ENCODE assay signal across 8 cellular contexts in genomic region chr15:66702035-66702769, GRCh38. TPM values are rescaled to one million over a fixed set of nuclear protein-coding genes. Genes with fewer than 3 reads are reported as not detected.
DNase-seq lines count a peak whose midpoint lies in the region; ATAC-seq and TF ChIP-seq lines count a peak whose summit lies in the region.

Gene SMAD6, plus strand, starts transcription at chr15:66702236. Its CDS starts 1,023 bp downstream, at chr15:66703259.

- no peak within 1 kb of the TSS for H3K27ac Mint-ChIP-seq in GM23338
- peak within 1 kb of the TSS; percentile 79 for H3K27ac Mint-ChIP-seq in T-helper 2 cell treated with Interferon-gamma antibody and Interleukin-4, amounts not matched to agents 5 μg/mL and 100 μg/mL, for 36 hours
- H3K27ac Mint-ChIP-seq in type B pancreatic cell, result peak within 1 kb of the TSS; percentile 98

- peaks cover 12% of the 10 kb centered on the region for H3F3A ChIP-seq in GM23338 (replicated peaks; ENCODE audit: low read depth)

- H3K4me3 Mint-ChIP-seq in GM23338, result peak within 1 kb of the TSS; percentile 84
- H3K4me3 Mint-ChIP-seq in T-helper 2 cell treated with Interferon-gamma antibody and Interleukin-4, amounts not matched to agents 5 μg/mL and 100 μg/mL, for 36 hours, result peak within 1 kb of the TSS; percentile 88
- peak within 1 kb of the TSS; percentile 99 for H3K4me3 Mint-ChIP-seq in type B pancreatic cell

- no peaks in the 10 kb centered on the region for H3K9me3 Mint-ChIP-seq in GM23338
- no peaks in the 10 kb centered on the region for H3K9me3 Mint-ChIP-seq in T-helper 2 cell treated with Interferon-gamma antibody and Interleukin-4, amounts not matched to agents 5 μg/mL and 100 μg/mL, for 36 hours
- no peaks in the 10 kb centered on the region for H3K9me3 Mint-ChIP-seq in type B pancreatic cell

- H3K27ac ChIP-seq in GM23338 (ENCODE audit: low read depth), result peak within 1 kb of the TSS; percentile 89

- no peaks in the 10 kb centered on the region for H3K9me2 ChIP-seq in GM23338 (ENCODE audit: insufficient read depth)

- H3K36me3 ChIP-seq in BE2C (peaks cover 13% of the 10 kb centered on the region), GM23338 (ENCODE audit: insufficient read depth) (no peaks in the 10 kb centered on the region)

- TF ChIP-seq CTCF in BE2C (IDR thresholded peaks at IDR 0.05; ENCODE audit: low read depth, low read length), result no peak
- TF ChIP-seq CTCF in GM23338 (conservative IDR thresholded peaks at IDR 0.05; ENCODE audit: low read depth in 2 of 2), result no peak
- TF ChIP-seq CTCF in type B pancreatic cell (conservative IDR thresholded peaks at IDR 0.05), result no peak

- peak within 1 kb of the TSS; percentile 87 for H2AFZ ChIP-seq in GM23338

- ATAC-seq in GM23338 (peak; percentile 57), left ventricle myocardium superior (peak; percentile 71)

- H3K79me2 ChIP-seq in GM23338 (replicated peaks; ENCODE audit: insufficient read depth), result peaks cover 15% of the 10 kb centered on the region

- DNase-seq in BE2C (peak; percentile 96), GM23338 (ENCODE audit: low spot score) (peak; percentile 99), NCI-H187 (lab: John Stamatoyannopoulos, UW) (peak; percentile 65 to 81), amygdala (lab: John Stamatoyannopoulos, UW) (peak in 53 of 56 donors; percentile 9 to 87 (median 66)), left ventricle myocardium superior (peak; percentile 95), posterior vena cava (ENCODE audit: low spot score) (peak; percentile 99), type B pancreatic cell (ENCODE audit: extremely low spot score, unreplicated experiment) (peak; percentile 95)
- peak; percentile 81 for DNase-seq in T-helper 2 cell treated with Interferon-gamma antibody and Interleukin-4, amounts not matched to agents 5 μg/mL and 100 μg/mL, for 36 hours (ENCODE audit: low spot score)

- peaks cover 2% of the 10 kb centered on the region; the same call in 1 of the 3 replicates for H3K36me3 Mint-ChIP-seq in GM23338 (ENCODE audit: low read depth)
- H3K36me3 Mint-ChIP-seq in T-helper 2 cell treated with Interferon-gamma antibody and Interleukin-4, amounts not matched to agents 5 μg/mL and 100 μg/mL, for 36 hours (ENCODE audit: low read depth), result no peaks in the 10 kb centered on the region
- H3K36me3 Mint-ChIP-seq in type B pancreatic cell, result peaks cover 13% of the 10 kb centered on the region

- intact Hi-C loops in left ventricle myocardium superior (cut with micrococcal nuclease) (loop anchor here (10.0 kb wide), 2 partner anchors 73 to 143 kb away; no protein-coding TSS in a partner anchor), posterior vena cava (cut with DNase I) (loop anchor here in 1 of 2 donors (1.0 kb wide), 1 partner anchor 142 kb away; no protein-coding TSS in a partner anchor)

- H3K27me3 Mint-ChIP-seq in GM23338 (ENCODE audit: insufficient read depth, low read depth, poor library complexity) (peaks cover 46% of the 10 kb centered on the region), type B pancreatic cell (no peaks in the 10 kb centered on the region)
- peaks cover 25% of the 10 kb centered on the region for H3K27me3 Mint-ChIP-seq in T-helper 2 cell treated with Interferon-gamma antibody and Interleukin-4, amounts not matched to agents 5 μg/mL and 100 μg/mL, for 36 hours (ENCODE audit: low read depth)

- no peaks in the 10 kb centered on the region for H3K9me3 ChIP-seq in BE2C

- H3K27me3 ChIP-seq in BE2C (no peaks in the 10 kb centered on the region), GM23338 (ENCODE audit: insufficient read depth) (peaks cover 48% of the 10 kb centered on the region)

- peaks cover 21% of the 10 kb centered on the region for H4K20me1 ChIP-seq in GM23338 (replicated peaks; ENCODE audit: insufficient read depth)

- peak within 1 kb of the TSS; percentile 95 for H3K4me2 ChIP-seq in GM23338

- H3K4me1 ChIP-seq in BE2C (peaks cover 22% of the 10 kb centered on the region), GM23338 (ENCODE audit: insufficient read depth) (peaks cover 26% of the 10 kb centered on the region)

- H3K4me3 ChIP-seq in BE2C (ENCODE audit: low read depth, low read length) (peak within 1 kb of the TSS; percentile 72), GM23338 (peak within 1 kb of the TSS; percentile 86)

- H3K4me1 Mint-ChIP-seq in GM23338, result peaks cover 41% of the 10 kb centered on the region
- peaks cover 15% of the 10 kb centered on the region for H3K4me1 Mint-ChIP-seq in T-helper 2 cell treated with Interferon-gamma antibody and Interleukin-4, amounts not matched to agents 5 μg/mL and 100 μg/mL, for 36 hours (ENCODE audit: low read depth)
- peaks cover 31% of the 10 kb centered on the region for H3K4me1 Mint-ChIP-seq in type B pancreatic cell (ENCODE audit: unreplicated experiment)

TF ChIP-seq in GM23338, 12 proteins besides CTCF, POLR2A, EP300 and RAD21:
- TF ChIP-seq EZH2 (IDR thresholded peaks at IDR 0.05; ENCODE audit: low read depth, unreplicated experiment) (peak; percentile 61), EZH2phosphoT487 (IDR thresholded peaks at IDR 0.05; ENCODE audit: unreplicated experiment) (no peak), POLR2AphosphoS5 (IDR thresholded peaks at IDR 0.05; ENCODE audit: low read depth) (peak; percentile 74), ZNF114 (CRISPR knock-in tag; IDR thresholded peaks at IDR 0.05) (no peak), CREB1 (CRISPR knock-in tag; IDR thresholded peaks at IDR 0.05; ENCODE audit: low read depth) (no peak; the same call in 1 of the 2 replicates)
TF ChIP-seq in GM23338: peak in this region for 2.

RNA-seq across cellular contexts. Expression of gene SMAD6, which starts in this region (rescaled TPM):
- 52.5 TPM for polyA plus RNA-seq in BE2C (2012; ENCODE audit: insufficient read depth, insufficient read length, low read depth)
- 11.9 and 15.7 TPM in 2 replicates for total RNA-seq in GM23338 (2014; rRNA removed; shearing (Covaris generic))
- 1.6 and 2.1 TPM in 2 replicates for polyA plus RNA-seq in GM23338 (2016; fragmentation: Nextera tagmentation; extraction: Ambion mirVana)
- 14.9 TPM for total RNA-seq in left ventricle myocardium superior
- total RNA-seq in posterior vena cava, result 10 to 100 TPM; 17.4 to 18.4 TPM
- 27.0 and 31.7 TPM in 2 replicates for total RNA-seq in type B pancreatic cell (ENCODE audit: low replicate concordance)

Comparison
In these comparisons a context has a peak if more than half of its experiments do, and no peak if none do; other contexts are left out.
1. Peak in every context shown above with its lines: DNase-seq, ATAC-seq, H3K4me3 ChIP-seq and H3K27ac ChIP-seq.